In the genomic region with DNA sequence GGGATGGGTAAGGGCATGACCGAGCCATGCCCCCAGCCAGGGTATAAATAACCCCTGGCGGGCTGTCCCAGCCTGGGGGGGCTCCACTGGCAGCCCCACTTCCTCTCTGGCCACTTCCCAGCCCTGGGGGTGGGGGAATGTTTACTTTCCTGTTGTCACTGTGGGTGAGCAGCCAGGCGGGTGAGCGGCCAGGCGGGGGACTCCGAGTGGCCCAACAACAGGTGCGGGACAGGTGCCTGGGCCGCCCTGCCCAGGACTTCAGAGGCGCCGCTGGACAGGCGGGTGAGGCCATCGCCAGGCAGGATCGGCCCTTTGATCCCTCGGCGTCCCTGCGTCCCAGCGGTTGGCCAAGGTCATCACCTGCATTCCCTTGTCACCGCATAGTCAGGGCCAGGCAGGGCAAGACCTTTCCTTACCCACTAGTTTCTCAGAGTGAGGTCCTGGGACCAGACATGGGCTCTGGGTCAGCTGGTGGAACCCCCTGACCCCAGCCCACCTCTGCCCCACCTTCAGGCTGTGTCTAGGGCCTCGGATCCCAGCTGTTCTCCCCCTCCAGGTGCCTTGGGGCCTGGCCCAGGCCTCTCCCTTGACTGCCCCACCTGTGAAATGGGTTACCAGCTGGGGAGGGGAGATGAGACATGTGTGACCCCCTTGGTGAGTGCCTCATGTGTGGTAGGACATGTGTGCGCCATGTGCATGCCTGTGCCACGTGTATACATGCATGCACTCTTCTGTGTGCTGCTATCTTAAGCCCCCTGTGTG, we compare ENCODE assay signal across 16 cellular contexts. TPM values are rescaled to one million over a fixed set of nuclear protein-coding genes. Genes with fewer than 3 reads are reported as not detected.
DNase-seq lines count a peak whose midpoint lies in the region; ATAC-seq and TF ChIP-seq lines count a peak whose summit lies in the region.
"Had no signal": no experiment of that assay in that cellular context is flagged by ENCODE, and none has a peak within 500 bp of the region (broad histone marks: within the 10 kb centered on the region; RNA-seq: fewer than 3 reads in every experiment).

No MANE protein-coding gene starts in this region.

- intact Hi-C loops in right lobe of liver (cut with DNase I) (no loop called here), stomach (cut with DNase I; ENCODE audit: low total_unique reads) (no loop called here)

- H3K27me3 ChIP-seq in H7 (ENCODE audit: control insufficient read depth, insufficient read depth, low read length) (no peaks in the 10 kb centered on the region), right lobe of liver (no peaks in the 10 kb centered on the region), stomach (no peaks in the 10 kb centered on the region)
- H3K27me3 ChIP-seq: adrenal gland, neural progenitor cell had no signal

- peak; percentile 21 to 84 (median 65) for ATAC-seq in right lobe of liver

- WGBS in right lobe of liver (ENCODE audit: insufficient coverage, low coverage, low lambda C conversion rate, missing lambda C conversion rate), result 63% methylated on average over 3 of the region's 21 CpGs
- 37 to 93% (median 47%) methylated on average over 3 to 21 of the region's 21 CpGs for WGBS in stomach, 5 donors

- no peak for TF ChIP-seq CTCF in right lobe of liver (IDR thresholded peaks at IDR 0.05)
- TF ChIP-seq CTCF in stomach (IDR thresholded peaks at IDR 0.05), result no peak

- H3K27ac ChIP-seq in right lobe of liver, result no peak overlapping the region
- peak overlapping the region in 4 of 5 donors; percentile 78 to 90 (median 86) for H3K27ac ChIP-seq in stomach
- H3K27ac ChIP-seq: KMS-11, neural progenitor cell had no signal

- H3K36me3 ChIP-seq in H7 (replicated peaks; ENCODE audit: control insufficient read depth, insufficient read depth, low read length) (peaks cover 19% of the 10 kb centered on the region), right lobe of liver (no peaks in the 10 kb centered on the region), stomach (peaks cover 5 to 33% (median 30%) of the 10 kb centered on the region in 4 donors)
- H3K36me3 ChIP-seq: adrenal gland, neural progenitor cell had no signal

- H3K9me3 ChIP-seq in right lobe of liver (no peaks in the 10 kb centered on the region), stomach (no peaks in the 10 kb centered on the region)
- H3K9me3 ChIP-seq: adrenal gland had no signal

- DNase-seq in H7 (peak; percentile 73), SW480 (ENCODE audit: low spot score) (peak; percentile 96), right lobe of liver (peak; percentile 67 to 91 (median 78)), stomach (peak; percentile 70), NAMALWA (ENCODE audit: low spot score) (no peak), midbrain (lab: John Stamatoyannopoulos, UW) (no peak), COR-L47 (lab: John Stamatoyannopoulos, UW) (no peak)
- DNase-seq in activated CD4-positive, CD25-positive, alpha-beta regulatory T cell (lab: John Stamatoyannopoulos, UW), result no peak
- DNase-seq: activated CD8-positive, alpha-beta T cell treated with anti-CD3 and anti-CD28 coated beads for 36 hours; cerebellar nuclear complex; NCI-H1417 treated with DMSO at 0.1 percent for 48 hours; stimulated activated naive CD4-positive, alpha-beta T cell treated with Interleukin-2 at 50 U/mL for 16 hours had no signal

- no peak for TF ChIP-seq POLR2A in right lobe of liver (IDR thresholded peaks at IDR 0.05)
- no peak for TF ChIP-seq POLR2A in stomach (IDR thresholded peaks at IDR 0.05)

- H3K4me1 ChIP-seq in right lobe of liver (peaks cover 0 to 21% (median 6%) of the 10 kb centered on the region in 4 donors), stomach (peaks cover 52 to 78% (median 67%) of the 10 kb centered on the region in 4 donors)

- no peak for TF ChIP-seq EP300 in stomach (IDR thresholded peaks at IDR 0.05)

- H3K4me3 ChIP-seq in H7 (ENCODE audit: insufficient read depth, low read depth, low read length) (no peak overlapping the region), right lobe of liver (no peak overlapping the region), stomach (no peak overlapping the region)
- H3K4me3 ChIP-seq: adrenal gland, neural progenitor cell had no signal

RNA-seq across cellular contexts. Expression of a gene that starts 16.6 kb away (rescaled TPM):
- 40.5 and 44.5 TPM in 2 replicates for total RNA-seq in H7 (2014; rRNA removed; shearing (Covaris generic))
- total RNA-seq in right lobe of liver, result 1 to 10 TPM; 1.2 to 5.9 (median 4.2) TPM
- total RNA-seq in stomach, result 10 to 100 TPM; 11.9 to 34.5 (median 31.2) TPM
- 10 to 100 TPM in 2 of 3 donors, 1 to 10 TPM in 1; 8.9 to 33.8 (median 14.6) TPM for polyA plus RNA-seq in stomach

RNA-seq across cellular contexts. Expression of a gene that starts 19.7 kb away (rescaled TPM):
- total RNA-seq in H7 (2014; rRNA removed; shearing (Covaris generic)), result not detected in 2 replicates
- under 1 TPM in 1 of 6 experiments, not detected in 5; 0.07 TPM for total RNA-seq in right lobe of liver
- total RNA-seq in stomach, result not detected
- polyA plus RNA-seq in stomach, result not detected
- total RNA-seq: adrenal gland, kidney epithelial cell had no signal
- polyA plus RNA-seq: adrenal gland had no signal

RNA-seq across cellular contexts. Expression of a gene that starts 33.4 kb away (rescaled TPM):
- total RNA-seq in H7 (2014; rRNA removed; shearing (Covaris generic)), result 0.21 and 0.22 TPM in 2 replicates
- 100 to 1,000 TPM in 4 of 6 experiments, 10 to 100 TPM in 2; 77.7 to 311 (median 190) TPM for total RNA-seq in right lobe of liver
- total RNA-seq in stomach, result 1 to 10 TPM in 1 of 5 donors, not detected in 4; 3.1 TPM
- 1 to 10 TPM in 1 of 3 donors, under 1 TPM in 2; 0.15 to 1.1 (median 0.93) TPM for polyA plus RNA-seq in stomach

Comparison
In these comparisons a context has a peak if more than half of its experiments do, and no peak if none do; other contexts are left out.
1. DNase-seq: peak in H7 (single experiment), SW480 (single experiment), right lobe of liver (3 of 3) and stomach (single experiment); none in NAMALWA (single experiment), activated CD4-positive, CD25-positive, alpha-beta regulatory T cell (0 of 4), midbrain (single experiment) and COR-L47 (single experiment).
2. H3K27ac ChIP-seq: peak in stomach (4 of 5); none in right lobe of liver (0 of 3).
3. RNA of a gene that starts 33.4 kb away (total RNA-seq): 77.7 to 311 TPM in right lobe of liver; 0.21 to 0.22 TPM in H7 and 3.1 TPM in stomach; every median in the first group is over 10 times any median in the second.